Comparison of ENCODE assay signal across 8 cellular contexts in the genomic region with DNA sequence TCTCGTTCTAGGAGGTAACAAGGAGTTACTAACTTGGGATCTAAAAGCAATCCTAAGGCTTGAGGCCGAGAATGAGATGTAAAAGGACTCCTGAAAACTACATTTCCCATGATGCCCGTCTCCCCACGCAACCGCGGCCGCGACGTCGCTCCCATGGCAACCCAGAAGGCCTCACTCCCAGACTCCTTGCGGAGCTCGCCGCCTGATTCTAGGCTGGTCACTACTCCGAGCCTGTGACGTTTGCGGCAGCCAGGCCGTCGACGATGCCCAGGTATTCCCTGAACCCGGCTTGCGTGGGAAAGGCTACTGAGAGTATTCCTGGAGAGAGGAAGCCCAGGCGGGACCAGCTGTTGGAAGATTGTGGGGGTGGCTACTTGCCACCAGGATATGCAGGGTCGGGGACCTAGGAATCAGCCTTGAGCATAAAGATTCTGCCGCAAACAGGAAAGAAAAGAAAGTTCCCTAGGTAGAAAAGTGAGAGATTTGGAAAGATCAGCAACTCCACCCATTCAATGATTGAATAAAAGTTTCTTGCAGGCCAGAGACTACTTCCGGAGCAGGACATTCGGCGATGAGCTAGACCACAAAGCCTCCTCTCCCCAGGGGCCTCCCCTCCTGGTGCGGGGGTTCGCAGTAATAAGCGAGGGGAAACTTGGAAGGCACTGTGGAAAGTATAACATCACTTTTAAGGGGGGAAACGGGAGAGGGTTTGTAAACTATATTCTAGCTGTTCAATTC. TPM values are rescaled to one million over a fixed set of nuclear protein-coding genes. Genes with fewer than 3 reads are reported as not detected.
A peak's percentile ranks its signal among the peaks of the same experiment; 100 is the strongest.
DNase-seq lines count a peak whose midpoint lies in the region; ATAC-seq and TF ChIP-seq lines count a peak whose summit lies in the region.

A gene (plus strand): TSS at position 164 of the 738 bp plus-strand sequence. CDS start 100 bp downstream, at position 264.

- H3K4me3 ChIP-seq in thoracic aorta: peak within 1 kb of the TSS; percentile 90

- H3K27ac ChIP-seq in thoracic aorta: peak within 1 kb of the TSS; percentile 76 to 82

- peaks cover 0 to 12% of the 10 kb centered on the region in 2 donors for H3K4me1 ChIP-seq in thoracic aorta (ENCODE audit: control insufficient read depth in 1 of 2, low read depth in 2 of 2)

- peak within 1 kb of the TSS; percentile 98 for H3K4me3 Mint-ChIP-seq in activated naive CD8-positive, alpha-beta T cell
- H3K4me3 Mint-ChIP-seq in glutamatergic neuron (ENCODE audit: unreplicated experiment): peak within 1 kb of the TSS; percentile 94
- H3K4me3 Mint-ChIP-seq in osteocyte (ENCODE audit: unreplicated experiment): peak within 1 kb of the TSS; percentile 97

- no peaks in the 10 kb centered on the region for H3K36me3 Mint-ChIP-seq in activated naive CD8-positive, alpha-beta T cell
- H3K36me3 Mint-ChIP-seq in glutamatergic neuron (ENCODE audit: unreplicated experiment): no peaks in the 10 kb centered on the region
- peaks cover 5% of the 10 kb centered on the region for H3K36me3 Mint-ChIP-seq in osteocyte (ENCODE audit: unreplicated experiment)

- peak within 1 kb of the TSS; percentile 92 for H3K27ac Mint-ChIP-seq in activated naive CD8-positive, alpha-beta T cell
- H3K27ac Mint-ChIP-seq in glutamatergic neuron (ENCODE audit: unreplicated experiment): peak within 1 kb of the TSS; percentile 82
- H3K27ac Mint-ChIP-seq in osteocyte (ENCODE audit: unreplicated experiment): peak within 1 kb of the TSS; percentile 99

- H3K36me3 ChIP-seq in thoracic aorta: no peaks in the 10 kb centered on the region

- H3K27me3 ChIP-seq in thoracic aorta (replicated peaks; ENCODE audit: insufficient read depth): no peaks in the 10 kb centered on the region

- H3K27me3 Mint-ChIP-seq in activated naive CD8-positive, alpha-beta T cell: peaks cover 3% of the 10 kb centered on the region
- H3K27me3 Mint-ChIP-seq in glutamatergic neuron (ENCODE audit: unreplicated experiment): no peaks in the 10 kb centered on the region
- no peaks in the 10 kb centered on the region for H3K27me3 Mint-ChIP-seq in osteocyte (ENCODE audit: unreplicated experiment)

- no peaks in the 10 kb centered on the region for H3K9me3 Mint-ChIP-seq in activated naive CD8-positive, alpha-beta T cell (ENCODE audit: low read depth)
- H3K9me3 Mint-ChIP-seq in glutamatergic neuron (ENCODE audit: unreplicated experiment) (peaks cover 2% of the 10 kb centered on the region), osteocyte (ENCODE audit: unreplicated experiment) (no peaks in the 10 kb centered on the region)

- peaks cover 22% of the 10 kb centered on the region for H3K4me1 Mint-ChIP-seq in activated naive CD8-positive, alpha-beta T cell (ENCODE audit: low read depth)
- H3K4me1 Mint-ChIP-seq in glutamatergic neuron (ENCODE audit: low read depth, unreplicated experiment) (peaks cover 5% of the 10 kb centered on the region), osteocyte (ENCODE audit: unreplicated experiment) (peaks cover 12% of the 10 kb centered on the region)

- TF ChIP-seq CTCF in glutamatergic neuron (IDR thresholded peaks at IDR 0.05; ENCODE audit: partially characterized antibody, unreplicated experiment) (no peak), osteocyte (IDR thresholded peaks at IDR 0.05) (no peak), thoracic aorta (IDR thresholded peaks at IDR 0.05) (no peak)

- peak; percentile 100 for ATAC-seq in HG02571 (IDR thresholded peaks at IDR 0.05; ENCODE audit: unreplicated experiment)
- peak; percentile 93 for ATAC-seq in thoracic aorta (ENCODE audit: insufficient number of reproducible peaks, low FRiP score, low read depth)

- H3K9me3 ChIP-seq in thoracic aorta: no peaks in the 10 kb centered on the region

- DNase-seq in GM04504 (ENCODE audit: low read depth) (peak; percentile 79), NCI-H1092 (lab: John Stamatoyannopoulos, UW) (peak; percentile 62), SKM-1 (lab: John Stamatoyannopoulos, UW; ENCODE audit: unreplicated experiment) (peak; percentile 83), glutamatergic neuron (peak; percentile 90), osteocyte (ENCODE audit: extremely low spot score, unreplicated experiment) (peak; percentile 96), thoracic aorta (ENCODE audit: low spot score) (peak; percentile 72)

RNA-seq across cellular contexts. Expression of the gene that starts here (rescaled TPM):
- total RNA-seq in glutamatergic neuron (ENCODE audit: unreplicated experiment) (11.9 TPM), osteocyte (16.7 and 18.4 TPM in 2 replicates), thoracic aorta (10 to 100 TPM; 32.9 to 41.6 TPM)

Comparison
In these comparisons a context has a peak if more than half of its experiments do, and no peak if none do; other contexts are left out.
1. Peak in every context shown above with its lines: DNase-seq, ATAC-seq, H3K4me3 ChIP-seq and H3K27ac ChIP-seq.